ENCODE assay signal across 22 cellular contexts in the genomic region with DNA sequence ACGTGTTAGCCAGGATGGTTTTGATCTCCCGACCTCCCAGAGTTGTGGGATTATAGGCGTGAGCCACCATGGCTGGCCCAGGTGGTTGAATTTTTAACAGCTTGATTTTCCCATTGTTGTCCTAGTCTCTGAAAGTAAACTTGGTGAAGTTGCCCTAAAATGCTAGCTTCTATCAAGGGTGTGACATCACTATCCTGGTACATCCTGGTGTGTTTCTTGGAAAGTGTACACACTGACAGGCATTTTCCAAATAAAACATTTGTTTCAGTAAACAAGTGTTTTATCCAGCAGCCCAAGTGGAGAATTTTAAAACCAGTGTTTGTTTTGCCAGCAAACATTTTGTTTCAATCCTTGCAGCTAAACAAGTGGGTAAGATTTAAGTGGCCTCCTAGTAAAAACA. TPM values are rescaled to one million over a fixed set of nuclear protein-coding genes. Genes with fewer than 3 reads are reported as not detected.
A peak's percentile ranks its signal among the peaks of the same experiment; 100 is the strongest.
DNase-seq lines count a peak whose midpoint lies in the region; ATAC-seq and TF ChIP-seq lines count a peak whose summit lies in the region.
"Had no signal": no experiment of that assay in that cellular context is flagged by ENCODE, and none has a peak within 500 bp of the region (broad histone marks: within the 10 kb centered on the region; RNA-seq: fewer than 3 reads in every experiment).

No MANE protein-coding gene starts in this region.

- H4K20me1 ChIP-seq in HCT116 (ENCODE audit: insufficient read depth) = no peaks in the 10 kb centered on the region

- no peaks in the 10 kb centered on the region for H3K9me3 ChIP-seq in HCT116 (ENCODE audit: control insufficient read depth in 1 of 2, insufficient read depth in 1 of 2, low read depth in 1 of 2, low read length in 2 of 2)
- no peaks in the 10 kb centered on the region for H3K9me3 ChIP-seq in right lobe of liver
- no peaks in the 10 kb centered on the region for H3K9me3 ChIP-seq in prostate gland
- H3K9me3 ChIP-seq: A549, BE2C had no signal

- CTCF ChIA-PET in HCT116 (lab: Charles Lee) = no interaction called here

- no peaks in the 10 kb centered on the region for H3K36me3 ChIP-seq in HCT116 (ENCODE audit: control insufficient read depth in 1 of 2, insufficient read depth in 2 of 2, low read length in 2 of 2)
- no peaks in the 10 kb centered on the region for H3K36me3 ChIP-seq in right lobe of liver
- H3K36me3 ChIP-seq in prostate gland = no peaks in the 10 kb centered on the region
- H3K36me3 ChIP-seq: BE2C had no signal

- no peak overlapping the region for H3K4me2 ChIP-seq in HCT116 (ENCODE audit: low read length)
- H3K4me2 ChIP-seq: A549; BLaER1 treated with 17β-estradiol and CSF1 and Interleukin-3, amounts not matched to agents 10 nM and 100 nM had no signal

- TF ChIP-seq CTCF in C4-2B (conservative IDR thresholded peaks at IDR 0.05) (no peak), HCT116 (IDR thresholded peaks at IDR 0.05 in 2 of 3, conservative IDR thresholded peaks at IDR 0.05 in 1 of 3; ENCODE audit: borderline replicate concordance in 1 of 3, insufficient read depth in 1 of 3, low read depth in 2 of 3, low read length in 2 of 3) (no peak), right lobe of liver (IDR thresholded peaks at IDR 0.05) (no peak), prostate gland (IDR thresholded peaks at IDR 0.05) (no peak)

- DNase-seq in HCT116 (ENCODE audit: low read depth, low spot score) = no peak
- no peak for DNase-seq in right lobe of liver
- DNase-seq in prostate gland (ENCODE audit: low spot score) = no peak
- DNase-seq in pons (ENCODE audit: low spot score) = no peak
- no peak for DNase-seq in ecto neural progenitor cell (ENCODE audit: low spot score)
- DNase-seq in NCI-H2107 (lab: John Stamatoyannopoulos, UW) = no peak
- DNase-seq: 8988T; ACHN; AML-193; BE2C; Calu3; CD4-positive, alpha-beta memory T cell; COR-L47; DMS53; DND-41; GM23248; H9; HFFc6 had no signal

- no peaks in the 10 kb centered on the region for H3K27me3 ChIP-seq in HCT116 (ENCODE audit: insufficient read depth, low read length)
- H3K27me3 ChIP-seq in right lobe of liver = no peaks in the 10 kb centered on the region
- no peaks in the 10 kb centered on the region for H3K27me3 ChIP-seq in prostate gland (replicated peaks; ENCODE audit: insufficient read depth)
- H3K27me3 ChIP-seq: BE2C; BLaER1 treated with 17β-estradiol and CSF1 and Interleukin-3, amounts not matched to agents 10 nM and 100 nM had no signal

- WGBS in right lobe of liver (ENCODE audit: insufficient coverage, low coverage, low lambda C conversion rate, missing lambda C conversion rate) = 56% methylated on average over 3 of the region's 3 CpGs
- WGBS in prostate gland = 73% methylated on average over 3 of the region's 3 CpGs

- POLR2A ChIA-PET in HCT116 (lab: Charles Lee) = interaction anchor here (1.5 kb wide), 1 partner anchor 9 kb away, joined by 12 read pairs; no protein-coding TSS in a partner anchor

- RAD21 ChIA-PET in HCT116 (lab: Charles Lee; ENCODE audit: low non-redundant PET in 1 of 2, low total read pairs in 2 of 2, uncharacterized antibody in 2 of 2, unreplicated experiment in 2 of 2) = no interaction called here

- no peaks in the 10 kb centered on the region for H3K79me2 ChIP-seq in HCT116 (ENCODE audit: insufficient read depth, low read length)

- TF ChIP-seq POLR2A in HCT116 (IDR thresholded peaks at IDR 0.05; ENCODE audit: borderline replicate concordance, extremely low read depth, insufficient read depth, insufficient read length) (no peak), right lobe of liver (IDR thresholded peaks at IDR 0.05) (no peak), prostate gland (IDR thresholded peaks at IDR 0.05) (no peak)

- no peak overlapping the region for H3K9ac ChIP-seq in HCT116 (ENCODE audit: low read length)
- H3K9ac ChIP-seq: BLaER1 treated with 17β-estradiol and CSF1 and Interleukin-3, amounts not matched to agents 10 nM and 100 nM; GM23248 had no signal

- BruUV-seq in HCT116 (replicated peaks; lab: Mats Ljungman, UMichigan) = no TSS peak

- H2AFZ ChIP-seq in HCT116 (ENCODE audit: low read depth, low read length, poor library complexity, severe bottlenecking) = peak overlapping the region; percentile 24
- H2AFZ ChIP-seq: GM23248 had no signal

- H3K4me3 ChIP-seq in HCT116 (replicated peaks in 1 of 2; ENCODE audit: low read depth in 1 of 2, low read length in 2 of 2) = no peak overlapping the region
- H3K4me3 ChIP-seq in right lobe of liver = no peak overlapping the region
- H3K4me3 ChIP-seq in prostate gland = no peak overlapping the region
- H3K4me3 ChIP-seq: A549; BLaER1 treated with 17β-estradiol and CSF1 and Interleukin-3, amounts not matched to agents 10 nM and 100 nM; GM23248 had no signal

- H3K27ac ChIP-seq in C4-2B = peak overlapping the region; percentile 24
- H3K27ac ChIP-seq in HCT116 (ENCODE audit: low read depth, low read length) = no peak overlapping the region
- H3K27ac ChIP-seq in right lobe of liver = peak overlapping the region in 2 of 3 donors; percentile 46 to 59
- peak overlapping the region; percentile 66 to 68 for H3K27ac ChIP-seq in prostate gland
- H3K27ac ChIP-seq: A549; BLaER1 treated with 17β-estradiol and CSF1 and Interleukin-3, amounts not matched to agents 10 nM and 100 nM; GM23248 had no signal

- H3K9me2 ChIP-seq in HCT116 (ENCODE audit: insufficient read depth) = no peaks in the 10 kb centered on the region

- intact Hi-C loops in HCT116 (cut with micrococcal nuclease) = no loop called here
- intact Hi-C loops in right lobe of liver (cut with DNase I) = no loop called here
- intact Hi-C loops in prostate gland (cut with DNase I) = no loop called here

- TF ChIP-seq RAD21 in HCT116 (IDR thresholded peaks at IDR 0.05; ENCODE audit: low read depth) = no peak

- ATAC-seq in HCT116 (no peak), right lobe of liver (peak; percentile 64 to 76 (median 72)), GM18870 (IDR thresholded peaks at IDR 0.05; ENCODE audit: unreplicated experiment) (no peak)
- ATAC-seq: A549 had no signal

- H3K4me1 ChIP-seq in HCT116 (ENCODE audit: control insufficient read depth in 1 of 2, insufficient read depth in 2 of 2, low read length in 2 of 2) (peaks cover 12% of the 10 kb centered on the region in 2 experiments; a peak in 3 of 4 replicates), right lobe of liver (no peaks in the 10 kb centered on the region), prostate gland (replicated peaks) (peaks cover 3% of the 10 kb centered on the region)
- H3K4me1 ChIP-seq: A549, BE2C had no signal

TF ChIP-seq in HCT116, 20 proteins besides CTCF, POLR2A, EP300 and RAD21 (continues in another document):
- TF ChIP-seq YY1 (IDR thresholded peaks at IDR 0.05; ENCODE audit: extremely low read depth, insufficient replicate concordance, low read depth, low read length) (no peak), CBX3 (IDR thresholded peaks at IDR 0.05; ENCODE audit: low read depth) (no peak), FOSL1 (IDR thresholded peaks at IDR 0.05; ENCODE audit: low read depth) (no peak), SP1 (IDR thresholded peaks at IDR 0.05; ENCODE audit: low read depth) (no peak), SIN3A (IDR thresholded peaks at IDR 0.05; ENCODE audit: low read depth) (no peak), EZH2phosphoT487 (IDR thresholded peaks at IDR 0.05; ENCODE audit: borderline replicate concordance) (no peak), ELF1 (IDR thresholded peaks at IDR 0.05; ENCODE audit: borderline replicate concordance, low read depth) (no peak), EZH2 (IDR thresholded peaks at IDR 0.05) (no peak)
- TF ChIP-seq, protein P1, sequence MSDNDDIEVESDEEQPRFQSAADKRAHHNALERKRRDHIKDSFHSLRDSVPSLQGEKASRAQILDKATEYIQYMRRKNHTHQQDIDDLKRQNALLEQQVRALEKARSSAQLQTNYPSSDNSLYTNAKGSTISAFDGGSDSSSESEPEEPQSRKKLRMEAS (IDR thresholded peaks at IDR 0.05) = no peak
- TF ChIP-seq, protein P2, sequence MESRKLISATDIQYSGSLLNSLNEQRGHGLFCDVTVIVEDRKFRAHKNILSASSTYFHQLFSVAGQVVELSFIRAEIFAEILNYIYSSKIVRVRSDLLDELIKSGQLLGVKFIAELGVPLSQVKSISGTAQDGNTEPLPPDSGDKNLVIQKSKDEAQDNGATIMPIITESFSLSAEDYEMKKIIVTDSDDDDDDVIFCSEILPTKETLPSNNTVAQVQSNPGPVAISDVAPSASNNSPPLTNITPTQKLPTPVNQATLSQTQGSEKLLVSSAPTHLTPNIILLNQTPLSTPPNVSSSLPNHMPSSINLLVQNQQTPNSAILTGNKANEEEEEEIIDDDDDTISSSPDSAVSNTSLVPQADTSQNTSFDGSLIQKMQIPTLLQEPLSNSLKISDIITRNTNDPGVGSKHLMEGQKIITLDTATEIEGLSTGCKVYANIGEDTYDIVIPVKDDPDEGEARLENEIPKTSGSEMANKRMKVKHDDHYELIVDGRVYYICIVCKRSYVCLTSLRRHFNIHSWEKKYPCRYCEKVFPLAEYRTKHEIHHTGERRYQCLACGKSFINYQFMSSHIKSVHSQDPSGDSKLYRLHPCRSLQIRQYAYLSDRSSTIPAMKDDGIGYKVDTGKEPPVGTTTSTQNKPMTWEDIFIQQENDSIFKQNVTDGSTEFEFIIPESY (IDR thresholded peaks at IDR 0.05; ENCODE audit: extremely low read depth, insufficient replicate concordance, low read length) = no peak

RNA-seq across cellular contexts. Expression of a gene that starts 40.5 kb away (rescaled TPM):
- 47.9 TPM for total RNA-seq in HCT116 (2021; ENCODE audit: unreplicated experiment)
- polyA plus RNA-seq in HCT116 (2012) = 21.4 and 26.4 TPM in 2 replicates
- 10 to 100 TPM; 28.7 to 46.3 (median 39.6) TPM for total RNA-seq in right lobe of liver
- total RNA-seq in prostate gland = 10 to 100 TPM; 58.4 to 71.0 TPM

Comparison
In these comparisons a context has a peak if more than half of its experiments do, and no peak if none do; other contexts are left out.
1. ATAC-seq: peak in right lobe of liver (4 of 4); none in HCT116 (single experiment) and GM18870 (single experiment).